In genomic region chr6:77455271-77455670, GRCh38 we compare ENCODE assay signal across 26 cellular contexts. TPM values are rescaled to one million over a fixed set of nuclear protein-coding genes. Genes with fewer than 3 reads are reported as not detected.
DNase-seq lines count a peak whose midpoint lies in the region; ATAC-seq, FAIRE-seq and TF ChIP-seq lines count a peak whose summit lies in the region.
"Had no signal": no experiment of that assay in that cellular context is flagged by ENCODE, and none has a peak within 500 bp of the region (broad histone marks: within the 10 kb centered on the region; RNA-seq: fewer than 3 reads in every experiment).

No MANE protein-coding gene starts in this region.

- H3K4me3 Mint-ChIP-seq in osteocyte (ENCODE audit: unreplicated experiment): no peak overlapping the region
- H3K4me3 Mint-ChIP-seq: activated CD4-positive, alpha-beta T cell treated with anti-CD3 and anti-CD28 coated beads, Interleukin-2, amount 10 ng/mL, durations not matched to agents 24 days and 14 days; activated naive CD4-positive, alpha-beta T cell treated with anti-CD3 and anti-CD28 coated beads, Interleukin-2, amount 50 U/mL, for 24 hours; IgD-negative memory B cell; immature natural killer cell; stimulated activated naive CD8-positive, alpha-beta T cell treated with anti-CD3 and anti-CD28 coated beads, Interleukin-15, Interleukin-2, amounts not matched to agents 100 ng/mL and 50 ng/mL, for 24 hours; WTC11 had no signal

- no peaks in the 10 kb centered on the region for H3K9me1 ChIP-seq in endothelial cell of umbilical vein (replicated peaks; ENCODE audit: control insufficient read depth, extremely low read depth, insufficient read depth, low read length)

- no peaks in the 10 kb centered on the region for H3K9me2 ChIP-seq in GM23248 (ENCODE audit: insufficient read depth)

- H3K4me1 Mint-ChIP-seq in osteocyte (ENCODE audit: unreplicated experiment): peaks cover 71% of the 10 kb centered on the region
- H3K4me1 Mint-ChIP-seq: activated CD4-positive, alpha-beta T cell treated with anti-CD3 and anti-CD28 coated beads, Interleukin-2, amount 10 ng/mL, durations not matched to agents 24 days and 14 days; activated naive CD4-positive, alpha-beta T cell treated with anti-CD3 and anti-CD28 coated beads, Interleukin-2, amount 50 U/mL, for 24 hours; IgD-negative memory B cell; immature natural killer cell had no signal

- H3K9ac ChIP-seq in GM23248: no peak overlapping the region
- peak overlapping the region; percentile 18 for H3K9ac ChIP-seq in endothelial cell of umbilical vein (replicated peaks; ENCODE audit: extremely low read depth, insufficient read depth, low read length)
- H3K9ac ChIP-seq: BLaER1 treated with 17β-estradiol and CSF1 and Interleukin-3, amounts not matched to agents 10 nM and 100 nM; parathyroid adenoma had no signal

- no TSS peak for BruUV-seq in endothelial cell of umbilical vein (replicated peaks; lab: Mats Ljungman, UMichigan)

- dilution Hi-C loops in endothelial cell of umbilical vein (cut with MboI; ENCODE audit: extremely low pct_ligation_motif_present, low sequenced_read_pairs): no loop called here

- no peaks in the 10 kb centered on the region for H3K36me3 ChIP-seq in GM23248 (ENCODE audit: low read depth)
- H3K36me3 ChIP-seq in RWPE2 (ENCODE audit: low read depth): no peaks in the 10 kb centered on the region
- no peaks in the 10 kb centered on the region for H3K36me3 ChIP-seq in endothelial cell of umbilical vein (ENCODE audit: control insufficient read depth in 2 of 2, extremely low read depth in 1 of 2, insufficient read depth in 2 of 2, low read length in 2 of 2)
- H3K36me3 ChIP-seq: ascending aorta; BLaER1 treated with 17β-estradiol and CSF1 and Interleukin-3, amounts not matched to agents 10 nM and 100 nM; esophagus squamous epithelium; right atrium auricular region; thoracic aorta; uterus had no signal

- in situ Hi-C loops in GM23248 (cut with MboI): loop anchor here (10.0 to 25.0 kb wide), 2 partner anchors 760 to 1518 kb away; no protein-coding TSS in a partner anchor

- H3K4me1 ChIP-seq in GM23248 (ENCODE audit: insufficient read depth) (peaks cover 34% of the 10 kb centered on the region), RWPE2 (ENCODE audit: insufficient read depth, poor library complexity, severe bottlenecking) (peaks cover 47% of the 10 kb centered on the region), endothelial cell of umbilical vein (ENCODE audit: control insufficient read depth, extremely low read depth, insufficient read depth, low read length) (peaks cover 52% of the 10 kb centered on the region)
- H3K4me1 ChIP-seq: esophagus squamous epithelium, parathyroid adenoma, right atrium auricular region, uterus had no signal

- no peaks in the 10 kb centered on the region for H3K9me3 ChIP-seq in GM23248 (ENCODE audit: low read depth)
- H3K9me3 ChIP-seq in RWPE2 (ENCODE audit: severe bottlenecking): no peaks in the 10 kb centered on the region
- no peaks in the 10 kb centered on the region for H3K9me3 ChIP-seq in endothelial cell of umbilical vein (replicated peaks; ENCODE audit: control insufficient read depth, insufficient read depth, low read length)
- H3K9me3 ChIP-seq: ascending aorta; BLaER1 treated with 17β-estradiol and CSF1 and Interleukin-3, amounts not matched to agents 10 nM and 100 nM; esophagus squamous epithelium; right atrium auricular region; thoracic aorta; uterus had no signal

- TF ChIP-seq POLR2A in endothelial cell of umbilical vein (IDR thresholded peaks at IDR 0.05; ENCODE audit: low read depth, low read length): no peak

- H3K79me2 ChIP-seq in GM23248 (ENCODE audit: insufficient read depth) (no peaks in the 10 kb centered on the region), endothelial cell of umbilical vein (ENCODE audit: control insufficient read depth, insufficient read depth, low read length) (peaks cover 41% of the 10 kb centered on the region)
- H3K79me2 ChIP-seq: parathyroid adenoma had no signal

- H3K27me3 Mint-ChIP-seq in osteocyte (ENCODE audit: unreplicated experiment): no peaks in the 10 kb centered on the region
- H3K27me3 Mint-ChIP-seq: activated CD4-positive, alpha-beta T cell treated with anti-CD3 and anti-CD28 coated beads, Interleukin-2, amount 10 ng/mL, durations not matched to agents 24 days and 14 days had no signal

- H3K4me3 ChIP-seq in GM23248: no peak overlapping the region
- no peak overlapping the region for H3K4me3 ChIP-seq in RWPE2 (ENCODE audit: severe bottlenecking)
- H3K4me3 ChIP-seq in endothelial cell of umbilical vein (replicated peaks in 1 of 3; ENCODE audit: insufficient read depth in 1 of 3, low read depth in 1 of 3, low read length in 3 of 3): no peak overlapping the region
- H3K4me3 ChIP-seq: ascending aorta; BLaER1 treated with 17β-estradiol and CSF1 and Interleukin-3, amounts not matched to agents 10 nM and 100 nM; esophagus squamous epithelium; right atrium auricular region; thoracic aorta; uterus had no signal

- intact Hi-C loops in endothelial cell of umbilical vein (cut with micrococcal nuclease): loop anchor here (5.0 to 10.0 kb wide), 7 partner anchors 88 to 1563 kb away; no protein-coding TSS in a partner anchor

- peak overlapping the region; percentile 94 for H3K27ac Mint-ChIP-seq in osteocyte (ENCODE audit: unreplicated experiment)
- H3K27ac Mint-ChIP-seq: activated CD4-positive, alpha-beta T cell treated with anti-CD3 and anti-CD28 coated beads, Interleukin-2, amount 10 ng/mL, durations not matched to agents 24 days and 14 days; activated naive CD4-positive, alpha-beta T cell treated with anti-CD3 and anti-CD28 coated beads, Interleukin-2, amount 50 U/mL, for 24 hours; IgD-negative memory B cell; immature natural killer cell; stimulated activated naive CD8-positive, alpha-beta T cell treated with anti-CD3 and anti-CD28 coated beads, Interleukin-15, Interleukin-2, amounts not matched to agents 100 ng/mL and 50 ng/mL, for 24 hours; WTC11 had no signal

- POLR2A ChIA-PET in endothelial cell of umbilical vein (lab: Charles Lee): no interaction called here

- H3F3A ChIP-seq in GM23248 (ENCODE audit: insufficient read depth): peaks cover 16% of the 10 kb centered on the region

- H3K9me3 Mint-ChIP-seq in osteocyte (ENCODE audit: unreplicated experiment): no peaks in the 10 kb centered on the region
- H3K9me3 Mint-ChIP-seq: activated CD4-positive, alpha-beta T cell treated with anti-CD3 and anti-CD28 coated beads, Interleukin-2, amount 10 ng/mL, durations not matched to agents 24 days and 14 days; activated naive CD4-positive, alpha-beta T cell treated with anti-CD3 and anti-CD28 coated beads, Interleukin-2, amount 50 U/mL, for 24 hours; IgD-negative memory B cell; stimulated activated naive CD8-positive, alpha-beta T cell treated with anti-CD3 and anti-CD28 coated beads, Interleukin-15, Interleukin-2, amounts not matched to agents 100 ng/mL and 50 ng/mL, for 24 hours; WTC11 had no signal

- H3K4me2 ChIP-seq in GM23248 (ENCODE audit: unreplicated experiment): no peak overlapping the region
- H3K4me2 ChIP-seq in endothelial cell of umbilical vein (ENCODE audit: insufficient read depth, low read length): peak overlapping the region; percentile 25
- H3K4me2 ChIP-seq: BLaER1 treated with 17β-estradiol and CSF1 and Interleukin-3, amounts not matched to agents 10 nM and 100 nM had no signal

- H3K27me3 ChIP-seq in GM23248 (replicated peaks; ENCODE audit: insufficient read depth) (no peaks in the 10 kb centered on the region), RWPE2 (ENCODE audit: insufficient read depth, poor library complexity, severe bottlenecking) (no peaks in the 10 kb centered on the region), endothelial cell of umbilical vein (ENCODE audit: control insufficient read depth in 2 of 2, insufficient read depth in 2 of 2, low read length in 2 of 2) (no peaks in the 10 kb centered on the region)
- H3K27me3 ChIP-seq: ascending aorta; BLaER1 treated with 17β-estradiol and CSF1 and Interleukin-3, amounts not matched to agents 10 nM and 100 nM; right atrium auricular region; uterus had no signal

- peaks cover 3% of the 10 kb centered on the region for H3K36me3 Mint-ChIP-seq in osteocyte (ENCODE audit: unreplicated experiment)
- H3K36me3 Mint-ChIP-seq: activated naive CD4-positive, alpha-beta T cell treated with anti-CD3 and anti-CD28 coated beads, Interleukin-2, amount 50 U/mL, for 24 hours; IgD-negative memory B cell; immature natural killer cell; WTC11 had no signal

- H3K27ac ChIP-seq in GM23248: no peak overlapping the region
- peak overlapping the region; percentile 90 for H3K27ac ChIP-seq in RWPE2 (ENCODE audit: poor library complexity, severe bottlenecking)
- H3K27ac ChIP-seq in endothelial cell of umbilical vein (ENCODE audit: insufficient read depth, low read depth, low read length): peak overlapping the region; percentile 85
- H3K27ac ChIP-seq in substantia nigra (ENCODE audit: low read depth, low read length, poor library complexity, severe bottlenecking): no peak overlapping the region
- H3K27ac ChIP-seq: BLaER1 treated with 17β-estradiol and CSF1 and Interleukin-3, amounts not matched to agents 10 nM and 100 nM; esophagus squamous epithelium; parathyroid adenoma; right atrium auricular region; uterus had no signal

- H2AFZ ChIP-seq in GM23248 (peak overlapping the region; percentile 43), endothelial cell of umbilical vein (ENCODE audit: low read depth, low read length) (no peak overlapping the region)
- H2AFZ ChIP-seq: parathyroid adenoma had no signal

- no peak for FAIRE-seq in endothelial cell of umbilical vein (lab: Jason Lieb, UNC)

- ATAC-seq in RWPE2 (ENCODE audit: low read depth): no peak
- ATAC-seq: WTC11 had no signal

- CTCF ChIA-PET in endothelial cell of umbilical vein (lab: Charles Lee): interaction anchor here (1.0 kb wide), 1 partner anchor 757 kb away, joined by 3 read pairs; no protein-coding TSS in a partner anchor

- no peak for DNase-seq in GM23248
- no peak for DNase-seq in RWPE2 (ENCODE audit: low spot score)
- peak; percentile 64 for DNase-seq in endothelial cell of umbilical vein (ENCODE audit: low read depth, low spot score)
- no peak for DNase-seq in osteocyte (ENCODE audit: extremely low spot score, unreplicated experiment)
- no peak for DNase-seq in hippocampal formation (lab: John Stamatoyannopoulos, UW)
- DNase-seq in DMS114 treated with DMSO at 0.1 percent for 48 hours (lab: John Stamatoyannopoulos, UW; ENCODE audit: unreplicated experiment): no peak
- no peak for DNase-seq in substantia nigra (lab: John Stamatoyannopoulos, UW)
- DNase-seq: activated CD4-positive, alpha-beta T cell treated with anti-CD3 and anti-CD28 coated beads, Interleukin-2, amount 10 ng/mL, durations not matched to agents 24 days and 14 days; DMS53; esophagus squamous epithelium; immature natural killer cell; mesenchymal stem cell; stimulated activated CD4-positive, alpha-beta T cell treated with anti-CD3 and anti-CD28 coated beads, Interleukin-1b, Interleukin-23, amount 100 ng/mL, for 48 hours; uterus had no signal

- H4K20me1 ChIP-seq in GM23248 (ENCODE audit: insufficient read depth) (no peaks in the 10 kb centered on the region), endothelial cell of umbilical vein (replicated peaks; ENCODE audit: control insufficient read depth, extremely low read depth, insufficient read depth, low read length) (no peaks in the 10 kb centered on the region)
- H4K20me1 ChIP-seq: BLaER1 treated with 17β-estradiol and CSF1 and Interleukin-3, amounts not matched to agents 10 nM and 100 nM had no signal

- no peak for TF ChIP-seq CTCF in RWPE2 (IDR thresholded peaks at IDR 0.05; ENCODE audit: poor library complexity, severe bottlenecking)
- no peak for TF ChIP-seq CTCF in endothelial cell of umbilical vein (IDR thresholded peaks at IDR 0.05; ENCODE audit: extremely low read depth in 1 of 2, insufficient read depth in 1 of 2, low read depth in 1 of 2, low read length in 2 of 2)
- no peak for TF ChIP-seq CTCF in osteocyte (IDR thresholded peaks at IDR 0.05)

RNA-seq across cellular contexts. Expression of gene HTR1B, which starts 8.0 kb away (rescaled TPM):
- total RNA-seq in GM23248 (2014; rRNA removed; shearing (Covaris generic)): not detected in 2 replicates
- polyA plus RNA-seq in GM23248 (2016; fragmentation: Nextera tagmentation; extraction: Ambion mirVana): not detected in 2 replicates
- 54.7 and 57.5 TPM in 2 replicates for total RNA-seq in endothelial cell of umbilical vein
- 66.3 and 68.7 TPM in 2 replicates for polyA plus RNA-seq in endothelial cell of umbilical vein
- 50.3 and 57.1 TPM in 2 replicates for polyA plus RNA-seq in endothelial cell of umbilical vein (2011; cell fraction: cytosol; rRNA removed)
- 31.5 and 35.8 TPM in 2 replicates for polyA plus RNA-seq in endothelial cell of umbilical vein (2011; cell fraction: nucleus; rRNA removed)
- polyA plus RNA-seq in endothelial cell of umbilical vein (2012): 57.8 and 67.8 TPM in 2 replicates
- polyA minus RNA-seq in endothelial cell of umbilical vein: 79.8 and 97.0 TPM in 2 replicates
- not detected for polyA minus RNA-seq in endothelial cell of umbilical vein (2011; cell fraction: cytosol; rRNA and poly(A)+ RNA removed)
- 31.1 and 34.1 TPM in 2 replicates for polyA minus RNA-seq in endothelial cell of umbilical vein (2011; cell fraction: nucleus; rRNA and poly(A)+ RNA removed)
- total RNA-seq in osteocyte: 11.4 and 13.3 TPM in 2 replicates
- total RNA-seq: activated CD4-positive, alpha-beta T cell treated with anti-CD3 and anti-CD28 coated beads, Interleukin-2, amount 10 ng/mL, durations not matched to agents 24 days and 14 days; activated CD8-positive, alpha-beta memory T cell treated with anti-CD3 and anti-CD28 coated beads for 36 hours; G401; right atrium auricular region; T-helper 1 cell treated with Interleukin-12 subunit alpha and Interleukin-12 subunit beta and Interleukin-4 antibody, amounts not matched to agents 30 ng/mL and 1 ng/mL, for 36 hours had no signal
- polyA plus RNA-seq: IgD-negative memory B cell, immature natural killer cell had no signal

Comparison
In these comparisons a context has a peak if more than half of its experiments do, and no peak if none do; other contexts are left out.
1. H3K27ac ChIP-seq: peak in RWPE2 (single experiment) and endothelial cell of umbilical vein (single experiment); none in GM23248 (single experiment) and substantia nigra (single experiment).
2. RNA of gene HTR1B, which starts 8.0 kb away (total RNA-seq): 54.7 to 57.5 TPM in endothelial cell of umbilical vein and 11.4 to 13.3 TPM in osteocyte; not detected in GM23248; every median in the first group is over 10 times any median in the second.